ENCODE assay signal across 8 cellular contexts in genomic region chr6:157380779-157381561, GRCh38.
A peak's percentile ranks its signal among the peaks of the same experiment; 100 is the strongest.
DNase-seq lines count a peak whose midpoint lies in the region; ATAC-seq and TF ChIP-seq lines count a peak whose summit lies in the region.

ZDHHC14 (plus strand) TSS chr6:157381190.

- ATAC-seq in GM18907 (IDR thresholded peaks at IDR 0.05; ENCODE audit: unreplicated experiment), result peak; percentile 80
- peak; percentile 72 for ATAC-seq in HG03135 (IDR thresholded peaks at IDR 0.05; ENCODE audit: unreplicated experiment)

- no peak for TF ChIP-seq CTCF in AG09309 (IDR thresholded peaks at IDR 0.05; ENCODE audit: control insufficient read depth, insufficient read depth, low read depth, low read length, missing control alignments)

- DNase-seq in AG09309 (ENCODE audit: low read depth), result peak; percentile 46
- peak; percentile 72 for DNase-seq in NCI-H345 treated with DMSO at 0.1 percent for 48 hours (lab: John Stamatoyannopoulos, UW; ENCODE audit: unreplicated experiment)
- peak; percentile 89 to 91 for DNase-seq in activated CD4-positive, alpha-beta T cell treated with anti-CD3 and anti-CD28 coated beads for 4 hours
- peak; percentile 70 to 89 (median 80) for DNase-seq in stimulated activated CD4-positive, alpha-beta T cell treated with anti-CD3 and anti-CD28 coated beads, Interleukin-1b, Interleukin-23, amount 100 ng/mL, for 24 hours (ENCODE audit: low read depth in 4 of 4, low spot score in 1 of 4)

- H3K27ac ChIP-seq in cingulate gyrus (ENCODE audit: low read depth, low read length) (peak within 1 kb of the TSS; percentile 81), layer of hippocampus (ENCODE audit: low read depth, low read length) (peak within 1 kb of the TSS; percentile 88)

- H3K4me3 ChIP-seq in AG09309 (ENCODE audit: control insufficient read depth, low read depth, low read length), result peak within 1 kb of the TSS; percentile 85

- no peaks in the 10 kb centered on the region for H3K27me3 ChIP-seq in layer of hippocampus (ENCODE audit: control insufficient read depth, insufficient read depth, low read length)

Comparison
In these comparisons a context has a peak if more than half of its experiments do, and no peak if none do; other contexts are left out.
1. Peak in every context shown above with its lines: DNase-seq, ATAC-seq, H3K4me3 ChIP-seq and H3K27ac ChIP-seq.